8 cellular contexts compared by ENCODE assay signal in the genomic region with DNA sequence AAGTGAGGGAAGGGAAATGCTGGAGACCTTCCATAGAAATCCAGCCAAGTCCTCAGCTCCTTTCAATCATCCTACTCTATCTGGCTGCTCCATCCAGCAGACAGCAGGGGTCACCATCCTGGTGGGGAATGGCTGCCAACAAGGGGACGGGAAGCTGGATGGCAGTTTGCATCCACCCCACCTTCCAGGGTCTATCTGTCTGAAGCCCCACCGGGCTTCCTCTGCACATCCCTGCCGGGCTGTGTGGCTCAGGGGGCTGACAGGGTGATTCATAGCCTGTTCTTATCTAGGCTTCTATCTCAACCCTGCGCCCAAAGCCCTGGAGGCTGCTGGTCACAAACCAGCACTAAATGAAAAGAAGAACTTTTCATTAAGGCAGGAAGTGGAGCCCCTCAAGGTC. TPM values are rescaled to one million over a fixed set of nuclear protein-coding genes. Genes with fewer than 3 reads are reported as not detected.
A peak's percentile ranks its signal among the peaks of the same experiment; 100 is the strongest.
DNase-seq lines count a peak whose midpoint lies in the region; ATAC-seq, FAIRE-seq and TF ChIP-seq lines count a peak whose summit lies in the region.

No MANE protein-coding gene starts in this region.

- BruUV-seq in Caco-2 (replicated peaks; lab: Mats Ljungman, UMichigan) (no TSS peak), GM12878 (replicated peaks; lab: Mats Ljungman, UMichigan) (no TSS peak)

- H3K36me3 Mint-ChIP-seq in Caco-2 (ENCODE audit: insufficient read depth, unreplicated experiment), result no peaks in the 10 kb centered on the region

- peaks cover 29% of the 10 kb centered on the region for H3K4me1 ChIP-seq in Caco-2
- H3K4me1 ChIP-seq in MM.1S (ENCODE audit: low read length), result peaks cover 14% of the 10 kb centered on the region; the same call in 1 of the 2 replicates
- no peaks in the 10 kb centered on the region for H3K4me1 ChIP-seq in GM12878 (ENCODE audit: control insufficient read depth, insufficient read depth, low read length)
- no peaks in the 10 kb centered on the region for H3K4me1 ChIP-seq in right lobe of liver
- H3K4me1 ChIP-seq in thyroid gland, result peaks cover 9 to 13% of the 10 kb centered on the region in 2 donors

- no peaks in the 10 kb centered on the region for H3K27me3 Mint-ChIP-seq in Caco-2 (ENCODE audit: insufficient read depth, unreplicated experiment)

- H3K36me3 ChIP-seq in Caco-2 (ENCODE audit: control insufficient read depth, insufficient read depth, low read length), result no peaks in the 10 kb centered on the region
- H3K36me3 ChIP-seq in MM.1S (replicated peaks; ENCODE audit: insufficient read depth, low read length), result no peaks in the 10 kb centered on the region
- H3K36me3 ChIP-seq in GM12878 (ENCODE audit: control insufficient read depth in 2 of 2, insufficient read depth in 2 of 2, low read length in 1 of 2), result no peaks in the 10 kb centered on the region
- no peaks in the 10 kb centered on the region for H3K36me3 ChIP-seq in right lobe of liver
- no peaks in the 10 kb centered on the region for H3K36me3 ChIP-seq in thyroid gland

- H3K27me3 ChIP-seq in Caco-2 (replicated peaks; ENCODE audit: control insufficient read depth, insufficient read depth, low read length) (no peaks in the 10 kb centered on the region), MM.1S (replicated peaks; ENCODE audit: insufficient read depth, low read length) (no peaks in the 10 kb centered on the region), GM12878 (replicated peaks in 1 of 2; ENCODE audit: control insufficient read depth in 2 of 2, insufficient read depth in 2 of 2, low read length in 1 of 2) (peaks cover 16 to 20% of the 10 kb centered on the region in 2 experiments), right lobe of liver (no peaks in the 10 kb centered on the region), thyroid gland (no peaks in the 10 kb centered on the region)

- no peak for TF ChIP-seq EP300 in GM12878 (IDR thresholded peaks at IDR 0.05; ENCODE audit: borderline replicate concordance in 1 of 2, control insufficient read depth in 1 of 2, low read depth in 2 of 2, low read length in 2 of 2)

- CTCF ChIA-PET in Caco-2 (lab: Charles Lee), result interaction anchor here (0.6 to 3.4 kb wide), 20 partner anchors 9 to 420 kb away, joined by 3 to 46 read pairs (median 4); a partner anchor contains a TSS
- CTCF ChIA-PET in GM12878 (lab: Yijun Ruan, JAX), result no interaction called here

- H3K79me2 ChIP-seq in MM.1S (ENCODE audit: low read length) (no peaks in the 10 kb centered on the region), GM12878 (ENCODE audit: control insufficient read depth, insufficient read depth, low read length) (no peaks in the 10 kb centered on the region)

- H2AFZ ChIP-seq in MM.1S (ENCODE audit: low read length) (no peak overlapping the region), GM12878 (ENCODE audit: control insufficient read depth, low read depth, low read length) (no peak overlapping the region)

- peak overlapping the region; percentile 80 for H3K4me3 Mint-ChIP-seq in Caco-2 (ENCODE audit: unreplicated experiment)

- no peaks in the 10 kb centered on the region for H3K9me3 Mint-ChIP-seq in Caco-2 (ENCODE audit: unreplicated experiment)

- H3K4me2 ChIP-seq in MM.1S (ENCODE audit: low read depth, low read length) (peak overlapping the region; percentile 17; the same call in 1 of the 2 replicates), GM12878 (ENCODE audit: control insufficient read depth, insufficient read depth) (no peak overlapping the region)

- H3K9ac ChIP-seq in MM.1S (ENCODE audit: low read length), result no peak overlapping the region
- H3K9ac ChIP-seq in GM12878 (ENCODE audit: control insufficient read depth, insufficient read depth, low read length), result no peak overlapping the region

- POLR2A ChIA-PET in Caco-2 (lab: Charles Lee) (interaction anchor here (0.6 to 1.6 kb wide), 5 partner anchors 14 to 147 kb away, joined by 3 to 6 read pairs (median 4); a partner anchor contains a TSS), GM12878 (lab: Charles Lee) (no interaction called here)

- no peaks in the 10 kb centered on the region for H3K9me2 ChIP-seq in MM.1S (replicated peaks; ENCODE audit: insufficient read depth, low read length)

- no peaks in the 10 kb centered on the region for H3F3A ChIP-seq in MM.1S (ENCODE audit: insufficient read depth, low read length)

- ATAC-seq in GM12878 (peak; percentile 16; the same call in 2 of the 3 replicates), right lobe of liver (no peak)

- TF ChIP-seq CTCF in Caco-2 (IDR thresholded peaks at IDR 0.05; ENCODE audit: insufficient read depth in 1 of 2, low read depth in 1 of 2, low read length in 1 of 2, severe bottlenecking in 1 of 2, unreplicated experiment in 1 of 2) (peak; percentile 66 to 88), MM.1S (IDR thresholded peaks at IDR 0.05; ENCODE audit: low read length) (no peak), GM12878 (IDR thresholded peaks at IDR 0.05 in 2 of 3, conservative IDR thresholded peaks at IDR 0.05 in 1 of 3; ENCODE audit: control insufficient read depth in 2 of 3, extremely low read depth in 1 of 3, insufficient read depth in 1 of 3, low read depth in 3 of 3, low read length in 3 of 3) (no peak), right lobe of liver (IDR thresholded peaks at IDR 0.05) (no peak), thyroid gland (IDR thresholded peaks at IDR 0.05) (peak in 1 of 6 experiments; percentile 23), GM13977 (IDR thresholded peaks at IDR 0.05; ENCODE audit: extremely low read depth, insufficient read depth, missing control alignments) (no peak)

- peak overlapping the region; percentile 44 for H3K27ac Mint-ChIP-seq in Caco-2 (ENCODE audit: unreplicated experiment)

- DNase-seq in Caco-2, result peak; percentile 69 to 76
- DNase-seq in MM.1S, result no peak
- DNase-seq in GM12878 (ENCODE audit: low read depth, low spot score), result no peak
- DNase-seq in right lobe of liver, result no peak
- peak; percentile 1 to 6 for DNase-seq in thyroid gland
- DNase-seq in GM12891 (ENCODE audit: insufficient read length, low spot score), result no peak
- no peak for DNase-seq in NCI-H748 (lab: John Stamatoyannopoulos, UW; ENCODE audit: unreplicated experiment)
- no peak for DNase-seq in GM13977 (ENCODE audit: low spot score)

- no peak for TF ChIP-seq RAD21 in GM12878 (IDR thresholded peaks at IDR 0.05; ENCODE audit: insufficient read depth, low read depth, low read length)

- 12% methylated on average over 4 of the region's 4 CpGs for WGBS in GM12878 (ENCODE audit: insufficient coverage, insufficient replicate concordance, low lambda C conversion rate, missing lambda C conversion rate)
- 20% methylated on average over 3 of the region's 4 CpGs for WGBS in right lobe of liver (ENCODE audit: insufficient coverage, low coverage, low lambda C conversion rate, missing lambda C conversion rate)
- 22 to 33% methylated on average over 4 of the region's 4 CpGs for WGBS in thyroid gland, 2 donors

- in situ Hi-C loops in GM12878 (cut with MboI), result no loop called here
- in situ Hi-C loops in GM13977 (cut with MboI; ENCODE audit: low pct_unique_long_range_greater_than_20kb, low sequenced_read_pairs, unreplicated experiment), result no loop called here

- no peak for FAIRE-seq in GM12878 (lab: Jason Lieb, UNC)
- no peak for FAIRE-seq in GM12891 (lab: Jason Lieb, UNC)

- intact Hi-C loops in Caco-2 (cut with micrococcal nuclease; ENCODE audit: unreplicated experiment), result loop anchor here (1.0 to 5.0 kb wide), 8 partner anchors 16 to 213 kb away; a partner anchor contains a TSS
- intact Hi-C loops in GM12878 (cut with micrococcal nuclease; ENCODE audit: unreplicated experiment), result no loop called here
- intact Hi-C loops in right lobe of liver (cut with DNase I), result no loop called here
- intact Hi-C loops in thyroid gland (cut with DNase I), result no loop called here

- H3K27ac ChIP-seq in MM.1S (ENCODE audit: low read length), result no peak overlapping the region
- no peak overlapping the region for H3K27ac ChIP-seq in GM12878 (ENCODE audit: control insufficient read depth, insufficient read depth)
- peak overlapping the region in 1 of 3 donors; percentile 13 for H3K27ac ChIP-seq in right lobe of liver
- no peak overlapping the region for H3K27ac ChIP-seq in thyroid gland

- RAD21 ChIA-PET in GM12878 (lab: Charles Lee; ENCODE audit: unreplicated experiment), result no interaction called here

- H4K20me1 ChIP-seq in MM.1S (ENCODE audit: insufficient read depth, low read length) (no peaks in the 10 kb centered on the region), GM12878 (ENCODE audit: control insufficient read depth, insufficient read depth) (no peaks in the 10 kb centered on the region)

- TF ChIP-seq POLR2A in GM12878 (IDR thresholded peaks at IDR 0.05; ENCODE audit: low read depth, low read length) (no peak), right lobe of liver (IDR thresholded peaks at IDR 0.05) (no peak), thyroid gland (IDR thresholded peaks at IDR 0.05) (no peak), GM12891 (IDR thresholded peaks at IDR 0.05; ENCODE audit: low read depth, low read length) (no peak)

- SMC1A ChIA-PET in GM12878 (lab: Charles Lee; ENCODE audit: uncharacterized antibody, unreplicated experiment), result interaction anchor here (0.5 to 1.0 kb wide), 2 partner anchors 12 to 113 kb away, joined by 3 to 4 read pairs; no protein-coding TSS in a partner anchor

- peaks cover 56% of the 10 kb centered on the region for H3K4me1 Mint-ChIP-seq in Caco-2 (ENCODE audit: low read depth, unreplicated experiment)

- H3K9me3 ChIP-seq in Caco-2, result no peaks in the 10 kb centered on the region
- no peaks in the 10 kb centered on the region for H3K9me3 ChIP-seq in MM.1S (replicated peaks; ENCODE audit: insufficient read depth, low read length)
- no peaks in the 10 kb centered on the region for H3K9me3 ChIP-seq in GM12878 (replicated peaks; ENCODE audit: control insufficient read depth, insufficient read depth, low read length)
- H3K9me3 ChIP-seq in right lobe of liver, result no peaks in the 10 kb centered on the region
- H3K9me3 ChIP-seq in thyroid gland, result no peaks in the 10 kb centered on the region

- H3K4me3 ChIP-seq in Caco-2 (ENCODE audit: low read depth, low read length) (peak overlapping the region; percentile 91), MM.1S (ENCODE audit: low read length) (0 out of 2 replicates have a peak overlapping the region, but pooled peaks have one; percentile 76), GM12878 (no peak overlapping the region), right lobe of liver (peak overlapping the region; percentile 51 to 59 (median 54)), thyroid gland (replicated peaks in 1 of 3) (peak overlapping the region in 1 of 3 donors; percentile 50)

RNA-seq across cellular contexts. Expression of a gene that starts 1.1 kb away (rescaled TPM):
- total RNA-seq in Caco-2 (2022) (110 and 156 TPM in 2 replicates), GM12878 (2014; rRNA removed) (0.11 and 0.56 TPM in 2 replicates), GM12878 (2014; rRNA removed; fragmentation: Illumina TruSeq; extraction: Trizol) (0.18 and 0.45 TPM in 2 replicates), GM12878 (2021) (0.31 and 0.40 TPM in 2 replicates), right lobe of liver (10 to 100 TPM in 2 of 6 experiments, 1 to 10 TPM in 4; 4.2 to 14.9 (median 8.7) TPM), thyroid gland (10 to 100 TPM in 2 of 4 donors, 1 to 10 TPM in 2; 4.5 to 18.8 (median 9.0) TPM)
- total RNA-seq in GM12878 (2013; cell fraction: nucleolus; rRNA removed), result 2.8 and 3.9 TPM in 2 replicates
- polyA plus RNA-seq in GM12878 (2011; ENCODE audit: low read depth), result not detected
- polyA plus RNA-seq in GM12878 (2011; rRNA removed) (1.4 and 3.0 TPM in 2 replicates), GM12878 (2014; fragmentation: Illumina TruSeq; extraction: Trizol) (0.13 and 0.78 TPM in 2 replicates), GM12878 (2014; fragmentation: Nextera tagmentation; extraction: Ambion mirVana) (under 1 TPM in 1 of 2 experiments, not detected in 1; 0.02 TPM), GM12878 (2014; rRNA removed) (0.23 and 0.32 TPM in 2 replicates), GM12878 (2016; fragmentation: Nextera tagmentation; extraction: Ambion mirVana) (under 1 TPM in 1 of 2 experiments, not detected in 1; 0.28 TPM)
- polyA plus RNA-seq in GM12878 (2011; cell fraction: cytosol; rRNA removed), result 0.27 and 0.99 TPM in 2 replicates
- polyA plus RNA-seq in GM12878 (2011; cell fraction: nucleus; rRNA removed), result 2.8 and 3.3 TPM in 2 replicates
- polyA plus RNA-seq in GM12878 (2012), result 0.18 and 0.27 TPM in 2 replicates
- polyA minus RNA-seq in GM12878 (2011; rRNA and poly(A)+ RNA removed), result 1.0 and 1.6 TPM in 2 replicates
- polyA minus RNA-seq in GM12878 (2011; cell fraction: cytosol; rRNA and poly(A)+ RNA removed), result not detected in 2 replicates
- polyA minus RNA-seq in GM12878 (2011; cell fraction: nucleus; rRNA and poly(A)+ RNA removed), result 1.3 and 2.6 TPM in 2 replicates
- polyA plus RNA-seq in GM12891 (2012; ENCODE audit: low read depth, missing spikeins), result 0.15 TPM

RNA-seq across cellular contexts. Expression of a gene that starts 45.3 kb away (rescaled TPM):
- total RNA-seq in Caco-2 (2022), result not detected in 2 replicates
- total RNA-seq in GM12878 (2013; cell fraction: nucleolus; rRNA removed), result not detected in 2 replicates
- total RNA-seq in GM12878 (2014; rRNA removed), result not detected in 2 replicates
- not detected in 2 replicates for total RNA-seq in GM12878 (2014; rRNA removed; fragmentation: Illumina TruSeq; extraction: Trizol)
- total RNA-seq in GM12878 (2021), result not detected in 2 replicates
- polyA plus RNA-seq in GM12878 (2011; ENCODE audit: low read depth), result not detected
- not detected in 2 replicates for polyA plus RNA-seq in GM12878 (2011; rRNA removed)
- polyA plus RNA-seq in GM12878 (2011; cell fraction: cytosol; rRNA removed), result not detected in 2 replicates
- polyA plus RNA-seq in GM12878 (2011; cell fraction: nucleus; rRNA removed), result not detected in 2 replicates
- polyA plus RNA-seq in GM12878 (2012), result not detected in 2 replicates
- not detected in 2 replicates for polyA plus RNA-seq in GM12878 (2014; fragmentation: Illumina TruSeq; extraction: Trizol)
- polyA plus RNA-seq in GM12878 (2014; fragmentation: Nextera tagmentation; extraction: Ambion mirVana), result not detected
- not detected in 2 replicates for polyA plus RNA-seq in GM12878 (2014; rRNA removed)
- not detected for polyA plus RNA-seq in GM12878 (2016; fragmentation: Nextera tagmentation; extraction: Ambion mirVana)
- polyA minus RNA-seq in GM12878 (2011; rRNA and poly(A)+ RNA removed), result not detected in 2 replicates
- polyA minus RNA-seq in GM12878 (2011; cell fraction: cytosol; rRNA and poly(A)+ RNA removed), result not detected in 2 replicates
- polyA minus RNA-seq in GM12878 (2011; cell fraction: nucleus; rRNA and poly(A)+ RNA removed), result not detected in 2 replicates
- total RNA-seq in right lobe of liver, result not detected
- not detected for total RNA-seq in thyroid gland
- polyA plus RNA-seq in GM12891 (2012; ENCODE audit: low read depth, missing spikeins), result not detected

Comparison
In these comparisons a context has a peak if more than half of its experiments do, and no peak if none do; other contexts are left out.
1. DNase-seq: peak in Caco-2 (2 of 2) and thyroid gland (2 of 2); none in MM.1S (single experiment), GM12878 (single experiment), right lobe of liver (0 of 3), GM12891 (single experiment), NCI-H748 (single experiment) and GM13977 (single experiment).
2. CTCF ChIP-seq: peak in Caco-2 (2 of 2); none in MM.1S (single experiment), GM12878 (0 of 3), right lobe of liver (0 of 4) and GM13977 (single experiment).